ENCODE assay signal across 8 cellular contexts in genomic region chr16:14629919-14630619, GRCh38.
DNase-seq lines count a peak whose midpoint lies in the region; ATAC-seq and TF ChIP-seq lines count a peak whose summit lies in the region.

PARN (minus strand) TSS chr16:14630260; CDS start chr16:14630125, 135 bp downstream.

- TF ChIP-seq CTCF in choroid plexus epithelial cell (conservative IDR thresholded peaks at IDR 0.05; ENCODE audit: low read depth, low read length) = no peak

- DNase-seq in AG20443 (ENCODE audit: low spot score) (peak; percentile 99), GM19238 (ENCODE audit: insufficient read length, low spot score) (peak; percentile 87), NCI-H524 treated with DMSO at 0.1 percent for 48 hours (lab: John Stamatoyannopoulos, UW) (peak; percentile 69), choroid plexus epithelial cell (ENCODE audit: low read depth) (peak; percentile 98), kidney glomerular epithelial cell (lab: John Stamatoyannopoulos, UW) (peak; percentile 88)
- peak; percentile 98 for DNase-seq in activated CD4-positive, alpha-beta T cell treated with anti-CD3 and anti-CD28 coated beads for 4 hours
- peak; percentile 96 to 98 for DNase-seq in stimulated activated CD4-positive, alpha-beta T cell treated with anti-CD3 and anti-CD28 coated beads, Interleukin-15, amount 100 ng/mL, for 48 hours (ENCODE audit: low read depth in 2 of 2)

- peak within 1 kb of the TSS; percentile 96 for H3K4me3 ChIP-seq in choroid plexus epithelial cell (ENCODE audit: low read depth, low read length)

- ATAC-seq in HG03442 (IDR thresholded peaks at IDR 0.05; ENCODE audit: unreplicated experiment) = peak; percentile 39

Comparison
In these comparisons a context has a peak if more than half of its experiments do, and no peak if none do; other contexts are left out.
1. Peak in every context shown above with its lines: DNase-seq, ATAC-seq and H3K4me3 ChIP-seq.